ENCODE assay signal across 10 cellular contexts in the genomic region with DNA sequence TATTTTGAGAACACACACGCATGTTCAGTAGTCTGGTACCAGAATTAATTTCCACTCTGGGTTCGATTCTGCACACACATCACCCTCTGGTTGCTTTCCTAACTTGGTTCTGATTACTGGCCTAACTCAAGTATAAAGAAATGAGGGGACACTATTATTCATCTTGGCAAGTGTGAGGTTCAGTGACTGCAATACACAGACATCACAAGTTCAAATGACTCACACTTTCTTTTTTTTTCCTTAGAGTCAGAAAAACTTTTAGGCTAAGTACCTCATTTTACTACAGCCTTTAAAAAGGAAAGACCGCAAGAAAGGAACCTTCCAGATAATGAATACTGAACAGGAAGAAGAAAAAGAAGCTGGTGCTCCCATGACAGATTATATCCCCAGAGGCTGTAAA. TPM values are rescaled to one million over a fixed set of nuclear protein-coding genes. Genes with fewer than 3 reads are reported as not detected.
DNase-seq lines count a peak whose midpoint lies in the region; ATAC-seq and TF ChIP-seq lines count a peak whose summit lies in the region.
"Had no signal": no experiment of that assay in that cellular context is flagged by ENCODE, and none has a peak within 500 bp of the region (broad histone marks: within the 10 kb centered on the region; RNA-seq: fewer than 3 reads in every experiment).

No MANE protein-coding gene starts in this region.

- in situ Hi-C loops in gastrocnemius medialis (cut with MboI; ENCODE audit: low sequenced_read_pairs in 4 of 4), result loop anchor here in 2 of 4 donors (5.0 to 25.0 kb wide), 2 partner anchors 318 to 328 kb away; no protein-coding TSS in a partner anchor

- H3F3A ChIP-seq in SK-N-SH (replicated peaks; ENCODE audit: insufficient read depth), result peaks cover 30% of the 10 kb centered on the region

- POLR2A ChIA-PET in SK-N-SH (lab: Yijun Ruan, JAX), result no interaction called here

- CTCF ChIA-PET in SK-N-SH (lab: Yijun Ruan, JAX), result interaction anchor here (0.8 to 2.4 kb wide), 6 partner anchors 8 to 360 kb away, joined by 3 to 9 read pairs (median 4); no protein-coding TSS in a partner anchor

- WGBS in SK-N-SH (ENCODE audit: low lambda C conversion rate), result 75% methylated on average over 3 of the region's 3 CpGs

- H3K4me2 ChIP-seq in SK-N-SH, result peak overlapping the region; percentile 69; the same call in 1 of the 2 replicates

- H3K27ac ChIP-seq in SK-N-SH (ENCODE audit: low read depth in 2 of 2, low read length in 1 of 2) (peak overlapping the region; percentile 89 to 91; a peak in 3 of 4 replicates), gastrocnemius medialis (peak overlapping the region; percentile 0 to 47 (median 40))

- intact Hi-C loops in gastrocnemius medialis (cut with DNase I; ENCODE audit: low total_unique reads), result no loop called here

- no peaks in the 10 kb centered on the region for H4K20me1 ChIP-seq in SK-N-SH (ENCODE audit: insufficient read depth)

- H3K27me3 ChIP-seq in SK-N-SH (ENCODE audit: insufficient read depth) (no peaks in the 10 kb centered on the region), gastrocnemius medialis (no peaks in the 10 kb centered on the region)

- no peak for TF ChIP-seq EP300 in SK-N-SH (IDR thresholded peaks at IDR 0.05; ENCODE audit: borderline replicate concordance in 1 of 2, low read depth in 1 of 2, low read length in 1 of 2)

- TF ChIP-seq POLR2A in gastrocnemius medialis (IDR thresholded peaks at IDR 0.05), result no peak

- no peak overlapping the region for H3K4me3 ChIP-seq in SK-N-SH (ENCODE audit: low read depth in 2 of 2, low read length in 1 of 2)
- no peak overlapping the region for H3K4me3 ChIP-seq in gastrocnemius medialis

- no peak for TF ChIP-seq CTCF in SK-N-SH (IDR thresholded peaks at IDR 0.05)
- no peak for TF ChIP-seq CTCF in gastrocnemius medialis (IDR thresholded peaks at IDR 0.05 in 4 of 5, conservative IDR thresholded peaks at IDR 0.05 in 1 of 5)

- H3K36me3 ChIP-seq in SK-N-SH (replicated peaks in 1 of 2; ENCODE audit: control insufficient read depth in 1 of 2, insufficient read depth in 2 of 2, low read length in 1 of 2) (peaks cover 0 to 14% of the 10 kb centered on the region in 2 experiments), gastrocnemius medialis (peaks cover 0 to 37% of the 10 kb centered on the region in 2 donors)

- H2AFZ ChIP-seq in SK-N-SH (ENCODE audit: low read depth), result no peak overlapping the region

- peak overlapping the region; percentile 31; the same call in 1 of the 2 replicates for H3K9ac ChIP-seq in SK-N-SH

- H3K4me1 ChIP-seq in SK-N-SH (ENCODE audit: control insufficient read depth in 1 of 2, insufficient read depth in 2 of 2, low read depth in 1 of 2, low read length in 1 of 2) (peaks cover 17 to 36% of the 10 kb centered on the region in 2 experiments; a peak in 3 of 4 replicates), gastrocnemius medialis (no peaks in the 10 kb centered on the region)

- DNase-seq in GM03348 (ENCODE audit: low spot score) (peak; percentile 75), SK-N-SH (no peak), fibroblast of gingiva (ENCODE audit: low read depth) (peak; percentile 87), gastrocnemius medialis (no peak), superior temporal gyrus (ENCODE audit: extremely low spot score) (no peak)
- DNase-seq: NCI-H446 had no signal

- no peaks in the 10 kb centered on the region for H3K79me2 ChIP-seq in SK-N-SH (ENCODE audit: insufficient read depth)

- H3K9me2 ChIP-seq in SK-N-SH, result no peaks in the 10 kb centered on the region

- TF ChIP-seq RAD21 in SK-N-SH (IDR thresholded peaks at IDR 0.05; ENCODE audit: low read length), result no peak

- ATAC-seq in gastrocnemius medialis (peak; percentile 72 to 78), GM19395 (IDR thresholded peaks at IDR 0.05; ENCODE audit: unreplicated experiment) (no peak), HG03045 (IDR thresholded peaks at IDR 0.05; ENCODE audit: unreplicated experiment) (no peak), GM21576 (IDR thresholded peaks at IDR 0.05; ENCODE audit: unreplicated experiment) (no peak)

- no peaks in the 10 kb centered on the region for H3K9me3 ChIP-seq in SK-N-SH
- H3K9me3 ChIP-seq in gastrocnemius medialis, result no peaks in the 10 kb centered on the region

TF ChIP-seq in SK-N-SH, 30 proteins besides CTCF, POLR2A, EP300 and RAD21:
- TF ChIP-seq NFIC (IDR thresholded peaks at IDR 0.05; ENCODE audit: borderline replicate concordance) (peak; percentile 40; the same call in 1 of the 2 replicates), FOXM1 (IDR thresholded peaks at IDR 0.05; ENCODE audit: low read depth) (no peak), FOSL2 (IDR thresholded peaks at IDR 0.05; ENCODE audit: borderline replicate concordance, low read depth) (peak; percentile 60; the same call in 1 of the 2 replicates), TCF12 (IDR thresholded peaks at IDR 0.05) (peak; percentile 23; the same call in 1 of the 2 replicates), TAF1 (IDR thresholded peaks at IDR 0.05; ENCODE audit: borderline replicate concordance, low read depth, low read length) (no peak), MXI1 (IDR thresholded peaks at IDR 0.05; ENCODE audit: low read depth, low read length) (no peak), RFX5 (IDR thresholded peaks at IDR 0.05; ENCODE audit: low read length) (no peak), SMC3 (IDR thresholded peaks at IDR 0.05; ENCODE audit: low read depth, low read length) (no peak), JUND (IDR thresholded peaks at IDR 0.05) (peak; percentile 48; the same call in 1 of the 2 replicates)
- TF ChIP-seq, protein P1, sequence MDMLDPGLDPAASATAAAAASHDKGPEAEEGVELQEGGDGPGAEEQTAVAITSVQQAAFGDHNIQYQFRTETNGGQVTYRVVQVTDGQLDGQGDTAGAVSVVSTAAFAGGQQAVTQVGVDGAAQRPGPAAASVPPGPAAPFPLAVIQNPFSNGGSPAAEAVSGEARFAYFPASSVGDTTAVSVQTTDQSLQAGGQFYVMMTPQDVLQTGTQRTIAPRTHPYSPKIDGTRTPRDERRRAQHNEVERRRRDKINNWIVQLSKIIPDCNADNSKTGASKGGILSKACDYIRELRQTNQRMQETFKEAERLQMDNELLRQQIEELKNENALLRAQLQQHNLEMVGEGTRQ (IDR thresholded peaks at IDR 0.05; ENCODE audit: borderline replicate concordance, low read depth, low read length), result no peak
- TF ChIP-seq, protein P2, sequence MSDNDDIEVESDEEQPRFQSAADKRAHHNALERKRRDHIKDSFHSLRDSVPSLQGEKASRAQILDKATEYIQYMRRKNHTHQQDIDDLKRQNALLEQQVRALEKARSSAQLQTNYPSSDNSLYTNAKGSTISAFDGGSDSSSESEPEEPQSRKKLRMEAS (IDR thresholded peaks at IDR 0.05; ENCODE audit: low read depth), result no peak
- TF ChIP-seq, protein P3, sequence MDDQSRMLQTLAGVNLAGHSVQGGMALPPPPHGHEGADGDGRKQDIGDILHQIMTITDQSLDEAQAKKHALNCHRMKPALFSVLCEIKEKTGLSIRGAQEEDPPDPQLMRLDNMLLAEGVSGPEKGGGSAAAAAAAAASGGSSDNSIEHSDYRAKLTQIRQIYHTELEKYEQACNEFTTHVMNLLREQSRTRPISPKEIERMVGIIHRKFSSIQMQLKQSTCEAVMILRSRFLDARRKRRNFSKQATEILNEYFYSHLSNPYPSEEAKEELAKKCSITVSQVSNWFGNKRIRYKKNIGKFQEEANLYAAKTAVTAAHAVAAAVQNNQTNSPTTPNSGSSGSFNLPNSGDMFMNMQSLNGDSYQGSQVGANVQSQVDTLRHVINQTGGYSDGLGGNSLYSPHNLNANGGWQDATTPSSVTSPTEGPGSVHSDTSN (IDR thresholded peaks at IDR 0.05), result peak; percentile 38; the same call in 1 of the 2 replicates
TF ChIP-seq in SK-N-SH: peak in this region for 5.

RNA-seq across cellular contexts. Expression of a gene that starts 37.3 kb away (rescaled TPM):
- polyA plus RNA-seq in SK-N-SH (2012; rRNA removed), result not detected in 2 replicates
- not detected in 2 replicates for polyA plus RNA-seq in SK-N-SH (2012; cell fraction: cytosol; rRNA removed)
- not detected in 2 replicates for polyA plus RNA-seq in SK-N-SH (2012; cell fraction: nucleus; rRNA removed)
- not detected for total RNA-seq in gastrocnemius medialis
- total RNA-seq: lower leg skin had no signal

Comparison
In these comparisons a context has a peak if more than half of its experiments do, and no peak if none do; other contexts are left out.
1. DNase-seq: peak in GM03348 (single experiment) and fibroblast of gingiva (single experiment); none in SK-N-SH (single experiment), gastrocnemius medialis (0 of 2) and superior temporal gyrus (single experiment).
2. ATAC-seq: peak in gastrocnemius medialis (2 of 2); none in GM19395 (single experiment), HG03045 (single experiment) and GM21576 (single experiment).